In the genomic region with DNA sequence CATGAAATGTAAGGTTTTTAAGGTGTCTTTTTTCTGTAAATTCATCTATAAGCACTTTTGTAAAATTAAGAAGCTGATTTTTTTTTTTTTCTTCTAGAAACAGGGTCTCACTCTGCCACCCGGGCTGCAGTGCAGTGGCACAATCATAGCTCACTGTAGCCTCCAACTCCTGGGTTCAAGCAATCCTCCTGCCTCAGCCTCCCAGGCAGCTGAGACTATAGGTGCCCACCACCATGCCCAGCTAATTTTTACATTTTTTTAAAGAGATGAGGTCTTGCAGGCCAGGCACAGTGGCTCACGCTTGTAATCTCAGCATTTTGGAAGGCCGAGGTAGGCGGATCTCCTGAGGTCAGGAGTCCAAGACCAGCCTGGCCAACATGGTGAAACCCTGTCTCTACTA, we compare ENCODE assay signal across 1 cellular context.
TF ChIP-seq lines count a peak whose summit lies in the region.

No MANE protein-coding gene starts in this region.

TF ChIP-seq in HepG2, 621 proteins besides CTCF, POLR2A, EP300 and RAD21 (continues in another document):
- no peak for TF ChIP-seq RAD51 (IDR thresholded peaks at IDR 0.05; ENCODE audit: borderline replicate concordance)
- no peak for TF ChIP-seq TOE1 (CRISPR knock-in tag; IDR thresholded peaks at IDR 0.05)
- no peak for TF ChIP-seq NFKBIZ (CRISPR knock-in tag; IDR thresholded peaks at IDR 0.05)
- TF ChIP-seq NCOA5 (CRISPR knock-in tag; IDR thresholded peaks at IDR 0.05): no peak
- TF ChIP-seq, protein P1, sequence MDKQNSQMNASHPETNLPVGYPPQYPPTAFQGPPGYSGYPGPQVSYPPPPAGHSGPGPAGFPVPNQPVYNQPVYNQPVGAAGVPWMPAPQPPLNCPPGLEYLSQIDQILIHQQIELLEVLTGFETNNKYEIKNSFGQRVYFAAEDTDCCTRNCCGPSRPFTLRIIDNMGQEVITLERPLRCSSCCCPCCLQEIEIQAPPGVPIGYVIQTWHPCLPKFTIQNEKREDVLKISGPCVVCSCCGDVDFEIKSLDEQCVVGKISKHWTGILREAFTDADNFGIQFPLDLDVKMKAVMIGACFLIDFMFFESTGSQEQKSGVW (CRISPR knock-in tag; IDR thresholded peaks at IDR 0.05; ENCODE audit: borderline replicate concordance): no peak
- TF ChIP-seq, protein P2, sequence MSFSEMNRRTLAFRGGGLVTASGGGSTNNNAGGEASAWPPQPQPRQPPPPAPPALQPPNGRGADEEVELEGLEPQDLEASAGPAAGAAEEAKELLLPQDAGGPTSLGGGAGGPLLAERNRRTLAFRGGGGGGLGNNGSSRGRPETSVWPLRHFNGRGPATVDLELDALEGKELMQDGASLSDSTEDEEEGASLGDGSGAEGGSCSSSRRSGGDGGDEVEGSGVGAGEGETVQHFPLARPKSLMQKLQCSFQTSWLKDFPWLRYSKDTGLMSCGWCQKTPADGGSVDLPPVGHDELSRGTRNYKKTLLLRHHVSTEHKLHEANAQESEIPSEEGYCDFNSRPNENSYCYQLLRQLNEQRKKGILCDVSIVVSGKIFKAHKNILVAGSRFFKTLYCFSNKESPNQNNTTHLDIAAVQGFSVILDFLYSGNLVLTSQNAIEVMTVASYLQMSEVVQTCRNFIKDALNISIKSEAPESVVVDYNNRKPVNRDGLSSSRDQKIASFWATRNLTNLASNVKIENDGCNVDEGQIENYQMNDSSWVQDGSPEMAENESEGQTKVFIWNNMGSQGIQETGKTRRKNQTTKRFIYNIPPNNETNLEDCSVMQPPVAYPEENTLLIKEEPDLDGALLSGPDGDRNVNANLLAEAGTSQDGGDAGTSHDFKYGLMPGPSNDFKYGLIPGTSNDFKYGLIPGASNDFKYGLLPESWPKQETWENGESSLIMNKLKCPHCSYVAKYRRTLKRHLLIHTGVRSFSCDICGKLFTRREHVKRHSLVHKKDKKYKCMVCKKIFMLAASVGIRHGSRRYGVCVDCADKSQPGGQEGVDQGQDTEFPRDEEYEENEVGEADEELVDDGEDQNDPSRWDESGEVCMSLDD (CRISPR knock-in tag; IDR thresholded peaks at IDR 0.05; ENCODE audit: borderline replicate concordance): no peak
- TF ChIP-seq ZNF572 (CRISPR knock-in tag; IDR thresholded peaks at IDR 0.05): no peak
- TF ChIP-seq, protein P3, sequence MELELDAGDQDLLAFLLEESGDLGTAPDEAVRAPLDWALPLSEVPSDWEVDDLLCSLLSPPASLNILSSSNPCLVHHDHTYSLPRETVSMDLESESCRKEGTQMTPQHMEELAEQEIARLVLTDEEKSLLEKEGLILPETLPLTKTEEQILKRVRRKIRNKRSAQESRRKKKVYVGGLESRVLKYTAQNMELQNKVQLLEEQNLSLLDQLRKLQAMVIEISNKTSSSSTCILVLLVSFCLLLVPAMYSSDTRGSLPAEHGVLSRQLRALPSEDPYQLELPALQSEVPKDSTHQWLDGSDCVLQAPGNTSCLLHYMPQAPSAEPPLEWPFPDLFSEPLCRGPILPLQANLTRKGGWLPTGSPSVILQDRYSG (CRISPR knock-in tag; IDR thresholded peaks at IDR 0.05): no peak
- TF ChIP-seq, protein P4, sequence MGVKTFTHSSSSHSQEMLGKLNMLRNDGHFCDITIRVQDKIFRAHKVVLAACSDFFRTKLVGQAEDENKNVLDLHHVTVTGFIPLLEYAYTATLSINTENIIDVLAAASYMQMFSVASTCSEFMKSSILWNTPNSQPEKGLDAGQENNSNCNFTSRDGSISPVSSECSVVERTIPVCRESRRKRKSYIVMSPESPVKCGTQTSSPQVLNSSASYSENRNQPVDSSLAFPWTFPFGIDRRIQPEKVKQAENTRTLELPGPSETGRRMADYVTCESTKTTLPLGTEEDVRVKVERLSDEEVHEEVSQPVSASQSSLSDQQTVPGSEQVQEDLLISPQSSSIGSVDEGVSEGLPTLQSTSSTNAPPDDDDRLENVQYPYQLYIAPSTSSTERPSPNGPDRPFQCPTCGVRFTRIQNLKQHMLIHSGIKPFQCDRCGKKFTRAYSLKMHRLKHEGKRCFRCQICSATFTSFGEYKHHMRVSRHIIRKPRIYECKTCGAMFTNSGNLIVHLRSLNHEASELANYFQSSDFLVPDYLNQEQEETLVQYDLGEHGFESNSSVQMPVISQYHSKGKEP (CRISPR knock-in tag; IDR thresholded peaks at IDR 0.05): no peak
- TF ChIP-seq, protein P5, sequence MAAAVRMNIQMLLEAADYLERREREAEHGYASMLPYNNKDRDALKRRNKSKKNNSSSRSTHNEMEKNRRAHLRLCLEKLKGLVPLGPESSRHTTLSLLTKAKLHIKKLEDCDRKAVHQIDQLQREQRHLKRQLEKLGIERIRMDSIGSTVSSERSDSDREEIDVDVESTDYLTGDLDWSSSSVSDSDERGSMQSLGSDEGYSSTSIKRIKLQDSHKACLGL (CRISPR knock-in tag; IDR thresholded peaks at IDR 0.05): no peak
- TF ChIP-seq ZNF501 (CRISPR knock-in tag; IDR thresholded peaks at IDR 0.05): no peak
- no peak for TF ChIP-seq ZNF790 (CRISPR knock-in tag; IDR thresholded peaks at IDR 0.05; ENCODE audit: borderline replicate concordance)
- no peak for TF ChIP-seq NR2F2 (IDR thresholded peaks at IDR 0.05; ENCODE audit: borderline replicate concordance, low read depth)
- TF ChIP-seq ZMAT3 (CRISPR knock-in tag; conservative IDR thresholded peaks at IDR 0.05): no peak
- TF ChIP-seq IKZF4 (CRISPR knock-in tag; IDR thresholded peaks at IDR 0.05; ENCODE audit: borderline replicate concordance, low read depth, not compliant biosample characterization): no peak
- TF ChIP-seq, protein P6, sequence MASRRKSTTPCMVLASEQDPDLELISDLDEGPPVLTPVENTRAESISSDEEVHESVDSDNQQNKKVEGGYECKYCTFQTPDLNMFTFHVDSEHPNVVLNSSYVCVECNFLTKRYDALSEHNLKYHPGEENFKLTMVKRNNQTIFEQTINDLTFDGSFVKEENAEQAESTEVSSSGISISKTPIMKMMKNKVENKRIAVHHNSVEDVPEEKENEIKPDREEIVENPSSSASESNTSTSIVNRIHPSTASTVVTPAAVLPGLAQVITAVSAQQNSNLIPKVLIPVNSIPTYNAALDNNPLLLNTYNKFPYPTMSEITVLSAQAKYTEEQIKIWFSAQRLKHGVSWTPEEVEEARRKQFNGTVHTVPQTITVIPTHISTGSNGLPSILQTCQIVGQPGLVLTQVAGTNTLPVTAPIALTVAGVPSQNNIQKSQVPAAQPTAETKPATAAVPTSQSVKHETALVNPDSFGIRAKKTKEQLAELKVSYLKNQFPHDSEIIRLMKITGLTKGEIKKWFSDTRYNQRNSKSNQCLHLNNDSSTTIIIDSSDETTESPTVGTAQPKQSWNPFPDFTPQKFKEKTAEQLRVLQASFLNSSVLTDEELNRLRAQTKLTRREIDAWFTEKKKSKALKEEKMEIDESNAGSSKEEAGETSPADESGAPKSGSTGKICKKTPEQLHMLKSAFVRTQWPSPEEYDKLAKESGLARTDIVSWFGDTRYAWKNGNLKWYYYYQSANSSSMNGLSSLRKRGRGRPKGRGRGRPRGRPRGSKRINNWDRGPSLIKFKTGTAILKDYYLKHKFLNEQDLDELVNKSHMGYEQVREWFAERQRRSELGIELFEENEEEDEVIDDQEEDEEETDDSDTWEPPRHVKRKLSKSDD (CRISPR knock-in tag; IDR thresholded peaks at IDR 0.05; ENCODE audit: low read depth): no peak
- TF ChIP-seq ZNF777 (CRISPR knock-in tag; IDR thresholded peaks at IDR 0.05): no peak
- TF ChIP-seq ZNF124 (CRISPR knock-in tag; IDR thresholded peaks at IDR 0.05): no peak
- no peak for TF ChIP-seq ZNF550 (CRISPR knock-in tag; IDR thresholded peaks at IDR 0.05; ENCODE audit: borderline replicate concordance)
- no peak for TF ChIP-seq SUZ12 (IDR thresholded peaks at IDR 0.05; ENCODE audit: low read depth, low read length)
- TF ChIP-seq, protein P7, sequence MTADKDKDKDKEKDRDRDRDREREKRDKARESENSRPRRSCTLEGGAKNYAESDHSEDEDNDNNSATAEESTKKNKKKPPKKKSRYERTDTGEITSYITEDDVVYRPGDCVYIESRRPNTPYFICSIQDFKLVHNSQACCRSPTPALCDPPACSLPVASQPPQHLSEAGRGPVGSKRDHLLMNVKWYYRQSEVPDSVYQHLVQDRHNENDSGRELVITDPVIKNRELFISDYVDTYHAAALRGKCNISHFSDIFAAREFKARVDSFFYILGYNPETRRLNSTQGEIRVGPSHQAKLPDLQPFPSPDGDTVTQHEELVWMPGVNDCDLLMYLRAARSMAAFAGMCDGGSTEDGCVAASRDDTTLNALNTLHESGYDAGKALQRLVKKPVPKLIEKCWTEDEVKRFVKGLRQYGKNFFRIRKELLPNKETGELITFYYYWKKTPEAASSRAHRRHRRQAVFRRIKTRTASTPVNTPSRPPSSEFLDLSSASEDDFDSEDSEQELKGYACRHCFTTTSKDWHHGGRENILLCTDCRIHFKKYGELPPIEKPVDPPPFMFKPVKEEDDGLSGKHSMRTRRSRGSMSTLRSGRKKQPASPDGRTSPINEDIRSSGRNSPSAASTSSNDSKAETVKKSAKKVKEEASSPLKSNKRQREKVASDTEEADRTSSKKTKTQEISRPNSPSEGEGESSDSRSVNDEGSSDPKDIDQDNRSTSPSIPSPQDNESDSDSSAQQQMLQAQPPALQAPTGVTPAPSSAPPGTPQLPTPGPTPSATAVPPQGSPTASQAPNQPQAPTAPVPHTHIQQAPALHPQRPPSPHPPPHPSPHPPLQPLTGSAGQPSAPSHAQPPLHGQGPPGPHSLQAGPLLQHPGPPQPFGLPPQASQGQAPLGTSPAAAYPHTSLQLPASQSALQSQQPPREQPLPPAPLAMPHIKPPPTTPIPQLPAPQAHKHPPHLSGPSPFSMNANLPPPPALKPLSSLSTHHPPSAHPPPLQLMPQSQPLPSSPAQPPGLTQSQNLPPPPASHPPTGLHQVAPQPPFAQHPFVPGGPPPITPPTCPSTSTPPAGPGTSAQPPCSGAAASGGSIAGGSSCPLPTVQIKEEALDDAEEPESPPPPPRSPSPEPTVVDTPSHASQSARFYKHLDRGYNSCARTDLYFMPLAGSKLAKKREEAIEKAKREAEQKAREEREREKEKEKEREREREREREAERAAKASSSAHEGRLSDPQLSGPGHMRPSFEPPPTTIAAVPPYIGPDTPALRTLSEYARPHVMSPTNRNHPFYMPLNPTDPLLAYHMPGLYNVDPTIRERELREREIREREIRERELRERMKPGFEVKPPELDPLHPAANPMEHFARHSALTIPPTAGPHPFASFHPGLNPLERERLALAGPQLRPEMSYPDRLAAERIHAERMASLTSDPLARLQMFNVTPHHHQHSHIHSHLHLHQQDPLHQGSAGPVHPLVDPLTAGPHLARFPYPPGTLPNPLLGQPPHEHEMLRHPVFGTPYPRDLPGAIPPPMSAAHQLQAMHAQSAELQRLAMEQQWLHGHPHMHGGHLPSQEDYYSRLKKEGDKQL (CRISPR knock-in tag; IDR thresholded peaks at IDR 0.05; ENCODE audit: low read depth): no peak
- TF ChIP-seq ZNF224 (CRISPR knock-in tag; IDR thresholded peaks at IDR 0.05): no peak
- peak; percentile 74 for TF ChIP-seq ZMYM3 (CRISPR knock-in tag; IDR thresholded peaks at IDR 0.05)
- no peak for TF ChIP-seq SAP130 (CRISPR knock-in tag; IDR thresholded peaks at IDR 0.05; ENCODE audit: low read depth)
- no peak for TF ChIP-seq KDM1A (CRISPR knock-in tag; IDR thresholded peaks at IDR 0.05)
- TF ChIP-seq, protein P8, sequence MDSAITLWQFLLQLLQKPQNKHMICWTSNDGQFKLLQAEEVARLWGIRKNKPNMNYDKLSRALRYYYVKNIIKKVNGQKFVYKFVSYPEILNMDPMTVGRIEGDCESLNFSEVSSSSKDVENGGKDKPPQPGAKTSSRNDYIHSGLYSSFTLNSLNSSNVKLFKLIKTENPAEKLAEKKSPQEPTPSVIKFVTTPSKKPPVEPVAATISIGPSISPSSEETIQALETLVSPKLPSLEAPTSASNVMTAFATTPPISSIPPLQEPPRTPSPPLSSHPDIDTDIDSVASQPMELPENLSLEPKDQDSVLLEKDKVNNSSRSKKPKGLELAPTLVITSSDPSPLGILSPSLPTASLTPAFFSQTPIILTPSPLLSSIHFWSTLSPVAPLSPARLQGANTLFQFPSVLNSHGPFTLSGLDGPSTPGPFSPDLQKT (CRISPR knock-in tag; IDR thresholded peaks at IDR 0.05; ENCODE audit: borderline replicate concordance): no peak
- TF ChIP-seq TCF12 (IDR thresholded peaks at IDR 0.05): no peak
- peak; percentile 25; the same call in 1 of the 2 replicates for TF ChIP-seq TCF12 (CRISPR knock-in tag; IDR thresholded peaks at IDR 0.05)
- TF ChIP-seq SALL1 (CRISPR knock-in tag; IDR thresholded peaks at IDR 0.05): 0 out of 2 replicates have a peak, but pooled peaks have one; percentile 23
- TF ChIP-seq DPF2 (CRISPR knock-in tag; IDR thresholded peaks at IDR 0.05; ENCODE audit: borderline replicate concordance, low read depth): no peak
- peak; percentile 35; the same call in 1 of the 2 replicates for TF ChIP-seq HNF4A (CRISPR knock-in tag; IDR thresholded peaks at IDR 0.05)
- TF ChIP-seq GATAD2A (CRISPR knock-in tag; IDR thresholded peaks at IDR 0.05): no peak
- TF ChIP-seq, protein P9, sequence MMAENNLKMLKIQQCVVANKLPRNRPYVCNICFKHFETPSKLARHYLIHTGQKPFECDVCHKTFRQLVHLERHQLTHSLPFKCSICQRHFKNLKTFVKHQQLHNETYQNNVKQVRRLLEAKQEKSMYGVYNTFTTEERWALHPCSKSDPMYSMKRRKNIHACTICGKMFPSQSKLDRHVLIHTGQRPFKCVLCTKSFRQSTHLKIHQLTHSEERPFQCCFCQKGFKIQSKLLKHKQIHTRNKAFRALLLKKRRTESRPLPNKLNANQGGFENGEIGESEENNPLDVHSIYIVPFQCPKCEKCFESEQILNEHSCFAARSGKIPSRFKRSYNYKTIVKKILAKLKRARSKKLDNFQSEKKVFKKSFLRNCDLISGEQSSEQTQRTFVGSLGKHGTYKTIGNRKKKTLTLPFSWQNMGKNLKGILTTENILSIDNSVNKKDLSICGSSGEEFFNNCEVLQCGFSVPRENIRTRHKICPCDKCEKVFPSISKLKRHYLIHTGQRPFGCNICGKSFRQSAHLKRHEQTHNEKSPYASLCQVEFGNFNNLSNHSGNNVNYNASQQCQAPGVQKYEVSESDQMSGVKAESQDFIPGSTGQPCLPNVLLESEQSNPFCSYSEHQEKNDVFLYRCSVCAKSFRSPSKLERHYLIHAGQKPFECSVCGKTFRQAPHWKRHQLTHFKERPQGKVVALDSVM (CRISPR knock-in tag; IDR thresholded peaks at IDR 0.05): peak; percentile 92
- TF ChIP-seq, protein P10, sequence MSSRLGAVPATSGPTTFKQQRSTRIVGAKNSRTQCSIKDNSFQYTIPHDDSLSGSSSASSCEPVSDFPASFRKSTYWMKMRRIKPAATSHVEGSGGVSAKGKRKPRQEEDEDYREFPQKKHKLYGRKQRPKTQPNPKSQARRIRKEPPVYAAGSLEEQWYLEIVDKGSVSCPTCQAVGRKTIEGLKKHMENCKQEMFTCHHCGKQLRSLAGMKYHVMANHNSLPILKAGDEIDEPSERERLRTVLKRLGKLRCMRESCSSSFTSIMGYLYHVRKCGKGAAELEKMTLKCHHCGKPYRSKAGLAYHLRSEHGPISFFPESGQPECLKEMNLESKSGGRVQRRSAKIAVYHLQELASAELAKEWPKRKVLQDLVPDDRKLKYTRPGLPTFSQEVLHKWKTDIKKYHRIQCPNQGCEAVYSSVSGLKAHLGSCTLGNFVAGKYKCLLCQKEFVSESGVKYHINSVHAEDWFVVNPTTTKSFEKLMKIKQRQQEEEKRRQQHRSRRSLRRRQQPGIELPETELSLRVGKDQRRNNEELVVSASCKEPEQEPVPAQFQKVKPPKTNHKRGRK (CRISPR knock-in tag; IDR thresholded peaks at IDR 0.05): no peak
- TF ChIP-seq FOXJ3 (CRISPR knock-in tag; IDR thresholded peaks at IDR 0.05; ENCODE audit: borderline replicate concordance): no peak
- TF ChIP-seq, protein P11, sequence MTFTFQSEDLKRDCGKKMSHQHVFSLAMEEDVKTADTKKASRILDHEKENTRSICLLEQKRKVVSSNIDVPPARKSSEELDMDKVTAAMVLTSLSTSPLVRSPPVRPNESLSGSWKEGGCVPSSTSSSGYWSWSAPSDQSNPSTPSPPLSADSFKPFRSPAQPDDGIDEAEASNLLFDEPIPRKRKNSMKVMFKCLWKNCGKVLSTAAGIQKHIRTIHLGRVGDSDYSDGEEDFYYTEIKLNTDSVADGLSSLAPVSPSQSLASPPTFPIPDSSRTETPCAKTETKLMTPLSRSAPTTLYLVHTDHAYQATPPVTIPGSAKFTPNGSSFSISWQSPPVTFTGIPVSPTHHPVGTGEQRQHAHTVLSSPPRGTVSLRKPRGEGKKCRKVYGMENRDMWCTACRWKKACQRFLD (CRISPR knock-in tag; IDR thresholded peaks at IDR 0.05; ENCODE audit: borderline replicate concordance): no peak
